Comparison of ENCODE assay signal across 9 cellular contexts in the genomic region with DNA sequence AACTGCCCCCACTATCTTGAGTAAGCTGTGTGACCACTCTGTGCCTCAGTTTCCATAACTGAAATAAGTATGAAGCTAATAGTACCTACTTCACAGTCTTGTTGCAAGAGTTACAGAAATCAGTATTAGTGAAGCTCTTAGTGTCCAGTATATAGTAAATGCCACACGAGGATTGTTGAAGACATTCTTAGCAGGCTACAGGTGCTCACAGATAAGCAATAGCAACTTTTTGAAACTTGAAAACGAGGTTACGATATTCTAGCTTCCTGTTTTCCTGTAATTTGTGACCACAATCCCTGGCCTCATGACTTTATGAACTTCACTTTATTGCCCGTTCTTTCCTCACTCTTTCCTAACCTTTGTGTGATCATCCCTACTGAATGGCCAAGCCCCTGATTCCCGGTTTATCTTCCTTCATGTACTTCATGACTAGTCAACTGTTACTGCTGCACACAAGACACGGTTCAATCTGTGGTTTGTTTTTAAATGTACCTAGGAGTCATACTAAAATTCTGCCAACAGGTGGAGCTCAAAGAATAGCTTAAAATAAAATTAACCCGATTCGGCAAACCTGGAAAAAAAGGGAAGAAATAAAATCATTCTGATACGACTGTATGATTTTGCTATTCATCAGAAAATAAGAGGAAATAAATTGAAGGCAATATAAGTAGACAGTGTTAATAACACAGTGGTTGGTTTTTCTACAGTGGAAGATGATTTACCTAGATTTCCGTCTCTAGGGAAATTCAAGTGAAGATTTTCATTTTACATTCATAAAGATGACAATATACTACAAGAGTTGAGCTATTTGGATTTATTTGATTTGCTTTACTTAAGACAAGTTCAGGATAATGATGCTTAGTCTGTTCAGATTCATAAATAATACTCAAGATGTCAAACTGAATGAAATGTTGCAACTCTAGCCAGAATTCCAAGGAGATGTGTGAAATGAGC. TPM values are rescaled to one million over a fixed set of nuclear protein-coding genes. Genes with fewer than 3 reads are reported as not detected.
DNase-seq lines count a peak whose midpoint lies in the region; ATAC-seq, FAIRE-seq and TF ChIP-seq lines count a peak whose summit lies in the region.
"Had no signal": no experiment of that assay in that cellular context is flagged by ENCODE, and none has a peak within 500 bp of the region (broad histone marks: within the 10 kb centered on the region; RNA-seq: fewer than 3 reads in every experiment).

No MANE protein-coding gene starts in this region.

- intact Hi-C loops in Right ventricle myocardium inferior (cut with DNase I), result loop anchor here (5.0 kb wide), 2 partner anchors 105 to 470 kb away; no protein-coding TSS in a partner anchor

- H3K27ac ChIP-seq in cardiac muscle cell, result no peak overlapping the region
- H3K27ac ChIP-seq: epithelial cell of prostate had no signal

- peaks cover 8% of the 10 kb centered on the region for H3K4me1 Mint-ChIP-seq in brain

- ATAC-seq in Right ventricle myocardium inferior (no peak), HG03135 (IDR thresholded peaks at IDR 0.05; ENCODE audit: unreplicated experiment) (peak; percentile 49), HG03097 (IDR thresholded peaks at IDR 0.05; ENCODE audit: low FRiP score, unreplicated experiment) (no peak)

- H3K36me3 Mint-ChIP-seq in brain, result no peaks in the 10 kb centered on the region

- H3K27me3 Mint-ChIP-seq in brain, result no peaks in the 10 kb centered on the region

- H3K36me3 ChIP-seq in cardiac muscle cell, result no peaks in the 10 kb centered on the region

- peaks cover 9% of the 10 kb centered on the region for H3K4me1 ChIP-seq in cardiac muscle cell (ENCODE audit: low read depth)

- H3K27me3 ChIP-seq in cardiac muscle cell, result no peaks in the 10 kb centered on the region

- peak; percentile 61 to 75 for DNase-seq in cardiac muscle cell (ENCODE audit: low read depth in 1 of 2, low spot score in 1 of 2)
- DNase-seq in Right ventricle myocardium inferior (ENCODE audit: missing footprints), result no peak
- peak; percentile 67 for DNase-seq in NCI-H748 treated with DMSO at 0.1 percent for 48 hours (lab: John Stamatoyannopoulos, UW)
- DNase-seq in left kidney (ENCODE audit: low read depth, low spot score), result peak; percentile 77
- DNase-seq in urothelium cell line (ENCODE audit: low spot score), result peak; percentile 48

- no peak overlapping the region for H3K4me3 ChIP-seq in cardiac muscle cell

- FAIRE-seq in urothelium cell line (lab: Jason Lieb, UNC), result no peak

- H3K4me3 Mint-ChIP-seq in brain, result no peak overlapping the region

- H3K9me3 Mint-ChIP-seq in brain, result no peaks in the 10 kb centered on the region

- H3K9me3 ChIP-seq in cardiac muscle cell (ENCODE audit: low read depth), result no peaks in the 10 kb centered on the region

- peak; percentile 55 for TF ChIP-seq CTCF in cardiac muscle cell (IDR thresholded peaks at IDR 0.05; ENCODE audit: low read depth, low read length)
- TF ChIP-seq CTCF in brain (conservative IDR thresholded peaks at IDR 0.05), result peak; percentile 72 to 74

- no peak overlapping the region for H3K27ac Mint-ChIP-seq in brain

RNA-seq across cellular contexts. Expression of a gene that starts 38.1 kb away (rescaled TPM):
- 35.4 and 42.8 TPM in 2 replicates for total RNA-seq in cardiac muscle cell
- polyA plus RNA-seq in cardiac muscle cell, result 32.0 and 36.6 TPM in 2 replicates
- total RNA-seq in Right ventricle myocardium inferior, result 35.5 TPM
- 28.8 TPM for polyA plus RNA-seq in brain (ENCODE audit: insufficient read depth, low read depth, low replicate concordance)
